ENCODE assay signal across 8 cellular contexts in genomic region chr17:8117980-8118768, GRCh38. TPM values are rescaled to one million over a fixed set of nuclear protein-coding genes. Genes with fewer than 3 reads are reported as not detected.
A peak's percentile ranks its signal among the peaks of the same experiment; 100 is the strongest.
DNase-seq lines count a peak whose midpoint lies in the region; ATAC-seq, FAIRE-seq and TF ChIP-seq lines count a peak whose summit lies in the region.

Gene ALOXE3 (minus strand): TSS chr17:8118514. CDS start chr17:8117990, 524 bp downstream.

- H3K27ac Mint-ChIP-seq in T-helper 1 cell treated with Interleukin-12 subunit alpha and Interleukin-12 subunit beta and Interleukin-4 antibody, amounts not matched to agents 30 μg/mL and 1 μg/mL, for 36 hours: peak within 1 kb of the TSS; percentile 94
- H3K27ac Mint-ChIP-seq in stimulated activated memory B cell treated with anti-CD40 and anti-IgM and Interleukin-4, amounts not matched to agents 10 μg/mL and 1 μg/mL and 100 μg/mL, for 72 hours: peak within 1 kb of the TSS; percentile 83

- in situ Hi-C loops in T47D (cut with HindIII; ENCODE audit: low pct_unique_long_range_greater_than_20kb, low sequenced_read_pairs): no loop called here

- H3K36me3 Mint-ChIP-seq in T-helper 1 cell treated with Interleukin-12 subunit alpha and Interleukin-12 subunit beta and Interleukin-4 antibody, amounts not matched to agents 30 μg/mL and 1 μg/mL, for 36 hours (ENCODE audit: low read depth): peaks cover 6% of the 10 kb centered on the region
- H3K36me3 Mint-ChIP-seq in stimulated activated memory B cell treated with anti-CD40 and anti-IgM and Interleukin-4, amounts not matched to agents 10 μg/mL and 1 μg/mL and 100 μg/mL, for 72 hours: no peaks in the 10 kb centered on the region

- peak; percentile 1 for ATAC-seq in stimulated activated memory B cell treated with anti-CD40 and anti-IgM and Interleukin-4, amounts not matched to agents 10 μg/mL and 1 μg/mL and 100 μg/mL, for 72 hours

- DNase-seq in T-helper 1 cell (no peak), NCI-H69 (lab: John Stamatoyannopoulos, UW) (peak; percentile 42), T47D (ENCODE audit: low read depth in 1 of 2, low spot score in 1 of 2) (peak; percentile 79 to 84), kidney epithelial cell (ENCODE audit: low read depth) (no peak), UCSD-AML1 (lab: John Stamatoyannopoulos, UW; ENCODE audit: unreplicated experiment) (no peak), D721Med (ENCODE audit: insufficient read length, low spot score) (no peak)

- H3K4me3 ChIP-seq in kidney epithelial cell (ENCODE audit: low read depth, low read length): peak within 1 kb of the TSS; percentile 46

- FAIRE-seq in D721Med (lab: Jason Lieb, UNC): no peak

- no peak for TF ChIP-seq CTCF in kidney epithelial cell (IDR thresholded peaks at IDR 0.05; ENCODE audit: insufficient read depth, low read length, poor library complexity, severe bottlenecking)
- no peak for TF ChIP-seq CTCF in D721Med (IDR thresholded peaks at IDR 0.05; ENCODE audit: insufficient read depth, missing control alignments)

- H3K27me3 ChIP-seq in kidney epithelial cell (ENCODE audit: control insufficient read depth, insufficient read depth, low read length): peaks cover 26% of the 10 kb centered on the region

- H3K36me3 ChIP-seq in kidney epithelial cell (ENCODE audit: control insufficient read depth, insufficient read depth, low read length): no peaks in the 10 kb centered on the region

- peak within 1 kb of the TSS; percentile 89 for H3K4me3 Mint-ChIP-seq in T-helper 1 cell treated with Interleukin-12 subunit alpha and Interleukin-12 subunit beta and Interleukin-4 antibody, amounts not matched to agents 30 μg/mL and 1 μg/mL, for 36 hours
- H3K4me3 Mint-ChIP-seq in stimulated activated memory B cell treated with anti-CD40 and anti-IgM and Interleukin-4, amounts not matched to agents 10 μg/mL and 1 μg/mL and 100 μg/mL, for 72 hours: peak within 1 kb of the TSS; percentile 83

- H3K27me3 Mint-ChIP-seq in T-helper 1 cell treated with Interleukin-12 subunit alpha and Interleukin-12 subunit beta and Interleukin-4 antibody, amounts not matched to agents 30 μg/mL and 1 μg/mL, for 36 hours (ENCODE audit: low read depth): peaks cover 78% of the 10 kb centered on the region
- H3K27me3 Mint-ChIP-seq in stimulated activated memory B cell treated with anti-CD40 and anti-IgM and Interleukin-4, amounts not matched to agents 10 μg/mL and 1 μg/mL and 100 μg/mL, for 72 hours: peaks cover 80% of the 10 kb centered on the region

- peaks cover 46% of the 10 kb centered on the region for H3K4me1 Mint-ChIP-seq in T-helper 1 cell treated with Interleukin-12 subunit alpha and Interleukin-12 subunit beta and Interleukin-4 antibody, amounts not matched to agents 30 μg/mL and 1 μg/mL, for 36 hours (ENCODE audit: low read depth)
- H3K4me1 Mint-ChIP-seq in stimulated activated memory B cell treated with anti-CD40 and anti-IgM and Interleukin-4, amounts not matched to agents 10 μg/mL and 1 μg/mL and 100 μg/mL, for 72 hours: peaks cover 46% of the 10 kb centered on the region

- no peaks in the 10 kb centered on the region for H3K9me3 Mint-ChIP-seq in T-helper 1 cell treated with Interleukin-12 subunit alpha and Interleukin-12 subunit beta and Interleukin-4 antibody, amounts not matched to agents 30 μg/mL and 1 μg/mL, for 36 hours
- no peaks in the 10 kb centered on the region for H3K9me3 Mint-ChIP-seq in stimulated activated memory B cell treated with anti-CD40 and anti-IgM and Interleukin-4, amounts not matched to agents 10 μg/mL and 1 μg/mL and 100 μg/mL, for 72 hours

RNA-seq across cellular contexts. Expression of gene ALOXE3, which starts in this region (rescaled TPM):
- total RNA-seq in kidney epithelial cell: 0.75 and 2.5 TPM in 2 replicates

Comparison
In these comparisons a context has a peak if more than half of its experiments do, and no peak if none do; other contexts are left out.
1. DNase-seq: peak in NCI-H69 (single experiment) and T47D (2 of 2); none in T-helper 1 cell (0 of 5), kidney epithelial cell (single experiment), UCSD-AML1 (single experiment) and D721Med (single experiment).